In genomic region chr15:56759450-56759845, GRCh38 we compare ENCODE assay signal across 1 cellular context.
TF ChIP-seq lines count a peak whose summit lies in the region.

No MANE protein-coding gene starts in this region.

TF ChIP-seq in K562, 482 proteins besides CTCF, POLR2A, EP300 and RAD21 (continued from another document):
- peak; percentile 64; the same call in 1 of the 2 replicates for TF ChIP-seq THRB (CRISPR knock-in tag; conservative IDR thresholded peaks at IDR 0.05)
- TF ChIP-seq ZNF830 (CRISPR knock-in tag; IDR thresholded peaks at IDR 0.05): no peak
- TF ChIP-seq OTX1 (CRISPR knock-in tag; IDR thresholded peaks at IDR 0.05): 0 out of 2 replicates have a peak, but pooled peaks have one; percentile 64
- TF ChIP-seq KLF6 (CRISPR knock-in tag; IDR thresholded peaks at IDR 0.05; ENCODE audit: borderline replicate concordance): no peak
- TF ChIP-seq ZNF263 (CRISPR knock-in tag; IDR thresholded peaks at IDR 0.05; ENCODE audit: borderline replicate concordance): no peak
- TF ChIP-seq CBX1 (IDR thresholded peaks at IDR 0.05; ENCODE audit: low read depth): no peak
- TF ChIP-seq CHD1 (IDR thresholded peaks at IDR 0.05; ENCODE audit: low read length): no peak
- TF ChIP-seq HBP1 (CRISPR knock-in tag; IDR thresholded peaks at IDR 0.05): 0 out of 2 replicates have a peak, but pooled peaks have one; percentile 68
- no peak for TF ChIP-seq CHAMP1 (IDR thresholded peaks at IDR 0.05)
- peak; percentile 89 for TF ChIP-seq ZNF512 (tag; IDR thresholded peaks at IDR 0.05)
- TF ChIP-seq ELF4 (CRISPR knock-in tag; IDR thresholded peaks at IDR 0.05): 0 out of 2 replicates have a peak, but pooled peaks have one; percentile 80
- TF ChIP-seq ZNF282 (CRISPR knock-in tag; IDR thresholded peaks at IDR 0.05): no peak
- no peak for TF ChIP-seq CLOCK (CRISPR knock-in tag; IDR thresholded peaks at IDR 0.05; ENCODE audit: borderline replicate concordance)
- TF ChIP-seq ZBTB26 (CRISPR knock-in tag; IDR thresholded peaks at IDR 0.05): 0 out of 2 replicates have a peak, but pooled peaks have one; percentile 64
- TF ChIP-seq ATF1 (CRISPR knock-in tag; IDR thresholded peaks at IDR 0.05): no peak
- TF ChIP-seq ATF1 (tag; IDR thresholded peaks at IDR 0.05): no peak
- TF ChIP-seq ZNF518B (CRISPR knock-in tag; IDR thresholded peaks at IDR 0.05): no peak
- peak; percentile 68 for TF ChIP-seq NFIC (IDR thresholded peaks at IDR 0.05)
- TF ChIP-seq KDM5B (IDR thresholded peaks at IDR 0.05; ENCODE audit: insufficient replicate concordance, low read depth, low read length): no peak
- no peak for TF ChIP-seq ZNF445 (CRISPR knock-in tag; IDR thresholded peaks at IDR 0.05; ENCODE audit: low read depth)
- TF ChIP-seq SOX6 (IDR thresholded peaks at IDR 0.05): no peak
- peak; percentile 27 for TF ChIP-seq BRD9 (IDR thresholded peaks at IDR 0.05; ENCODE audit: low read depth, partially characterized antibody)
